ENCODE assay signal across 1 cellular context in genomic region chr22:46652930-46653331, GRCh38.
TF ChIP-seq lines count a peak whose summit lies in the region.

No MANE protein-coding gene starts in this region.

TF ChIP-seq in HepG2, 621 proteins besides CTCF, POLR2A, EP300 and RAD21 (continued from another document and continues in another):
- TF ChIP-seq MBNL3 (CRISPR knock-in tag; conservative IDR thresholded peaks at IDR 0.05) (no peak), SCMH1 (CRISPR knock-in tag; IDR thresholded peaks at IDR 0.05; ENCODE audit: borderline replicate concordance) (no peak), DZIP1 (CRISPR knock-in tag; IDR thresholded peaks at IDR 0.05) (no peak), ZMAT5 (CRISPR knock-in tag; IDR thresholded peaks at IDR 0.05; ENCODE audit: borderline replicate concordance, low read depth) (no peak), KLF13 (CRISPR knock-in tag; IDR thresholded peaks at IDR 0.05) (no peak), ZNF776 (CRISPR knock-in tag; IDR thresholded peaks at IDR 0.05) (no peak), FOXK1 (CRISPR knock-in tag; IDR thresholded peaks at IDR 0.05; ENCODE audit: borderline replicate concordance, low read depth) (no peak), TBP (CRISPR knock-in tag; IDR thresholded peaks at IDR 0.05) (no peak), ZNF234 (CRISPR knock-in tag; conservative IDR thresholded peaks at IDR 0.05) (no peak), JDP2 (CRISPR knock-in tag; IDR thresholded peaks at IDR 0.05; ENCODE audit: borderline replicate concordance) (no peak), ZNF550 (CRISPR knock-in tag; IDR thresholded peaks at IDR 0.05; ENCODE audit: borderline replicate concordance) (no peak), REXO4 (CRISPR knock-in tag; IDR thresholded peaks at IDR 0.05; ENCODE audit: borderline replicate concordance) (no peak), EED (CRISPR knock-in tag; IDR thresholded peaks at IDR 0.05) (no peak), SOX5 (CRISPR knock-in tag; IDR thresholded peaks at IDR 0.05; ENCODE audit: borderline replicate concordance) (0 out of 2 replicates have a peak, but pooled peaks have one; percentile 22), ZEB1 (IDR thresholded peaks at IDR 0.05; ENCODE audit: insufficient replicate concordance, low read depth) (no peak), ZNF543 (CRISPR knock-in tag; IDR thresholded peaks at IDR 0.05) (no peak), ZNF878 (CRISPR knock-in tag; IDR thresholded peaks at IDR 0.05) (no peak), KLF16 (CRISPR knock-in tag; IDR thresholded peaks at IDR 0.05) (no peak), SMARCC2 (IDR thresholded peaks at IDR 0.05) (no peak), PTBP1 (IDR thresholded peaks at IDR 0.05; ENCODE audit: low read depth, low read length, poor library complexity, severe bottlenecking) (no peak), SOX13 (IDR thresholded peaks at IDR 0.05) (no peak), SOX13 (CRISPR knock-in tag; conservative IDR thresholded peaks at IDR 0.05 in 1 of 2, IDR thresholded peaks at IDR 0.05 in 1 of 2) (peak in 1 of 2 experiments; percentile 34; a peak in 1 of 4 replicates), CEBPZ (IDR thresholded peaks at IDR 0.05; ENCODE audit: low read length) (no peak), ZBTB44 (CRISPR knock-in tag; IDR thresholded peaks at IDR 0.05) (no peak), ZNF773 (CRISPR knock-in tag; IDR thresholded peaks at IDR 0.05; ENCODE audit: borderline replicate concordance) (no peak), SKI (IDR thresholded peaks at IDR 0.05; ENCODE audit: partially characterized antibody) (no peak), CHD4 (IDR thresholded peaks at IDR 0.05; ENCODE audit: borderline replicate concordance, low read length) (no peak), ZFYVE20 (CRISPR knock-in tag; IDR thresholded peaks at IDR 0.05; ENCODE audit: borderline replicate concordance, low read depth) (no peak), GLMP (CRISPR knock-in tag; IDR thresholded peaks at IDR 0.05; ENCODE audit: borderline replicate concordance) (no peak), POGZ (CRISPR knock-in tag; IDR thresholded peaks at IDR 0.05) (no peak), ZNF607 (CRISPR knock-in tag; IDR thresholded peaks at IDR 0.05; ENCODE audit: borderline replicate concordance) (no peak), SOX6 (IDR thresholded peaks at IDR 0.05) (no peak), SOX6 (CRISPR knock-in tag; IDR thresholded peaks at IDR 0.05) (no peak), RBM39 (IDR thresholded peaks at IDR 0.05; ENCODE audit: low read depth, low read length, poor library complexity, severe bottlenecking) (no peak), FOXO1 (CRISPR knock-in tag; IDR thresholded peaks at IDR 0.05) (peak; percentile 19; the same call in 1 of the 2 replicates), ZNF772 (CRISPR knock-in tag; IDR thresholded peaks at IDR 0.05) (no peak), GATAD2A (CRISPR knock-in tag; IDR thresholded peaks at IDR 0.05) (no peak)
- TF ChIP-seq, protein P1, sequence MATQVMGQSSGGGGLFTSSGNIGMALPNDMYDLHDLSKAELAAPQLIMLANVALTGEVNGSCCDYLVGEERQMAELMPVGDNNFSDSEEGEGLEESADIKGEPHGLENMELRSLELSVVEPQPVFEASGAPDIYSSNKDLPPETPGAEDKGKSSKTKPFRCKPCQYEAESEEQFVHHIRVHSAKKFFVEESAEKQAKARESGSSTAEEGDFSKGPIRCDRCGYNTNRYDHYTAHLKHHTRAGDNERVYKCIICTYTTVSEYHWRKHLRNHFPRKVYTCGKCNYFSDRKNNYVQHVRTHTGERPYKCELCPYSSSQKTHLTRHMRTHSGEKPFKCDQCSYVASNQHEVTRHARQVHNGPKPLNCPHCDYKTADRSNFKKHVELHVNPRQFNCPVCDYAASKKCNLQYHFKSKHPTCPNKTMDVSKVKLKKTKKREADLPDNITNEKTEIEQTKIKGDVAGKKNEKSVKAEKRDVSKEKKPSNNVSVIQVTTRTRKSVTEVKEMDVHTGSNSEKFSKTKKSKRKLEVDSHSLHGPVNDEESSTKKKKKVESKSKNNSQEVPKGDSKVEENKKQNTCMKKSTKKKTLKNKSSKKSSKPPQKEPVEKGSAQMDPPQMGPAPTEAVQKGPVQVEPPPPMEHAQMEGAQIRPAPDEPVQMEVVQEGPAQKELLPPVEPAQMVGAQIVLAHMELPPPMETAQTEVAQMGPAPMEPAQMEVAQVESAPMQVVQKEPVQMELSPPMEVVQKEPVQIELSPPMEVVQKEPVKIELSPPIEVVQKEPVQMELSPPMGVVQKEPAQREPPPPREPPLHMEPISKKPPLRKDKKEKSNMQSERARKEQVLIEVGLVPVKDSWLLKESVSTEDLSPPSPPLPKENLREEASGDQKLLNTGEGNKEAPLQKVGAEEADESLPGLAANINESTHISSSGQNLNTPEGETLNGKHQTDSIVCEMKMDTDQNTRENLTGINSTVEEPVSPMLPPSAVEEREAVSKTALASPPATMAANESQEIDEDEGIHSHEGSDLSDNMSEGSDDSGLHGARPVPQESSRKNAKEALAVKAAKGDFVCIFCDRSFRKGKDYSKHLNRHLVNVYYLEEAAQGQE (IDR thresholded peaks at IDR 0.05; ENCODE audit: borderline replicate concordance in 1 of 2, low read depth in 1 of 2, low read length in 2 of 2), result no peak
- TF ChIP-seq, protein P2, sequence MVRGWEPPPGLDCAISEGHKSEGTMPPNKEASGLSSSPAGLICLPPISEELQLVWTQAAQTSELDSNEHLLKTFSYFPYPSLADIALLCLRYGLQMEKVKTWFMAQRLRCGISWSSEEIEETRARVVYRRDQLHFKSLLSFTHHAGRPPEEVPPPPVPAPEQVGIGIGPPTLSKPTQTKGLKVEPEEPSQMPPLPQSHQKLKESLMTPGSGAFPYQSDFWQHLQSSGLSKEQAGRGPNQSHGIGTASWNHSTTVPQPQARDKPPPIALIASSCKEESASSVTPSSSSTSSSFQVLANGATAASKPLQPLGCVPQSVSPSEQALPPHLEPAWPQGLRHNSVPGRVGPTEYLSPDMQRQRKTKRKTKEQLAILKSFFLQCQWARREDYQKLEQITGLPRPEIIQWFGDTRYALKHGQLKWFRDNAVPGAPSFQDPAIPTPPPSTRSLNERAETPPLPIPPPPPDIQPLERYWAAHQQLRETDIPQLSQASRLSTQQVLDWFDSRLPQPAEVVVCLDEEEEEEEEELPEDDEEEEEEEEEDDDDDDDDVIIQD (CRISPR knock-in tag; IDR thresholded peaks at IDR 0.05; ENCODE audit: low read depth), result no peak
- TF ChIP-seq, protein P3, sequence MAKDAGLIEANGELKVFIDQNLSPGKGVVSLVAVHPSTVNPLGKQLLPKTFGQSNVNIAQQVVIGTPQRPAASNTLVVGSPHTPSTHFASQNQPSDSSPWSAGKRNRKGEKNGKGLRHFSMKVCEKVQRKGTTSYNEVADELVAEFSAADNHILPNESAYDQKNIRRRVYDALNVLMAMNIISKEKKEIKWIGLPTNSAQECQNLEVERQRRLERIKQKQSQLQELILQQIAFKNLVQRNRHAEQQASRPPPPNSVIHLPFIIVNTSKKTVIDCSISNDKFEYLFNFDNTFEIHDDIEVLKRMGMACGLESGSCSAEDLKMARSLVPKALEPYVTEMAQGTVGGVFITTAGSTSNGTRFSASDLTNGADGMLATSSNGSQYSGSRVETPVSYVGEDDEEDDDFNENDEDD (CRISPR knock-in tag; IDR thresholded peaks at IDR 0.05; ENCODE audit: borderline replicate concordance), result peak; percentile 20; the same call in 1 of the 2 replicates
- TF ChIP-seq, protein P4, sequence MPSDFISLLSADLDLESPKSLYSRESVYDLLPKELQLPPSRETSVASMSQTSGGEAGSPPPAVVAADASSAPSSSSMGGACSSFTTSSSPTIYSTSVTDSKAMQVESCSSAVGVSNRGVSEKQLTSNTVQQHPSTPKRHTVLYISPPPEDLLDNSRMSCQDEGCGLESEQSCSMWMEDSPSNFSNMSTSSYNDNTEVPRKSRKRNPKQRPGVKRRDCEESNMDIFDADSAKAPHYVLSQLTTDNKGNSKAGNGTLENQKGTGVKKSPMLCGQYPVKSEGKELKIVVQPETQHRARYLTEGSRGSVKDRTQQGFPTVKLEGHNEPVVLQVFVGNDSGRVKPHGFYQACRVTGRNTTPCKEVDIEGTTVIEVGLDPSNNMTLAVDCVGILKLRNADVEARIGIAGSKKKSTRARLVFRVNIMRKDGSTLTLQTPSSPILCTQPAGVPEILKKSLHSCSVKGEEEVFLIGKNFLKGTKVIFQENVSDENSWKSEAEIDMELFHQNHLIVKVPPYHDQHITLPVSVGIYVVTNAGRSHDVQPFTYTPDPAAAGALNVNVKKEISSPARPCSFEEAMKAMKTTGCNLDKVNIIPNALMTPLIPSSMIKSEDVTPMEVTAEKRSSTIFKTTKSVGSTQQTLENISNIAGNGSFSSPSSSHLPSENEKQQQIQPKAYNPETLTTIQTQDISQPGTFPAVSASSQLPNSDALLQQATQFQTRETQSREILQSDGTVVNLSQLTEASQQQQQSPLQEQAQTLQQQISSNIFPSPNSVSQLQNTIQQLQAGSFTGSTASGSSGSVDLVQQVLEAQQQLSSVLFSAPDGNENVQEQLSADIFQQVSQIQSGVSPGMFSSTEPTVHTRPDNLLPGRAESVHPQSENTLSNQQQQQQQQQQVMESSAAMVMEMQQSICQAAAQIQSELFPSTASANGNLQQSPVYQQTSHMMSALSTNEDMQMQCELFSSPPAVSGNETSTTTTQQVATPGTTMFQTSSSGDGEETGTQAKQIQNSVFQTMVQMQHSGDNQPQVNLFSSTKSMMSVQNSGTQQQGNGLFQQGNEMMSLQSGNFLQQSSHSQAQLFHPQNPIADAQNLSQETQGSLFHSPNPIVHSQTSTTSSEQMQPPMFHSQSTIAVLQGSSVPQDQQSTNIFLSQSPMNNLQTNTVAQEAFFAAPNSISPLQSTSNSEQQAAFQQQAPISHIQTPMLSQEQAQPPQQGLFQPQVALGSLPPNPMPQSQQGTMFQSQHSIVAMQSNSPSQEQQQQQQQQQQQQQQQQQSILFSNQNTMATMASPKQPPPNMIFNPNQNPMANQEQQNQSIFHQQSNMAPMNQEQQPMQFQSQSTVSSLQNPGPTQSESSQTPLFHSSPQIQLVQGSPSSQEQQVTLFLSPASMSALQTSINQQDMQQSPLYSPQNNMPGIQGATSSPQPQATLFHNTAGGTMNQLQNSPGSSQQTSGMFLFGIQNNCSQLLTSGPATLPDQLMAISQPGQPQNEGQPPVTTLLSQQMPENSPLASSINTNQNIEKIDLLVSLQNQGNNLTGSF (CRISPR knock-in tag; IDR thresholded peaks at IDR 0.05), result no peak
